4 cellular contexts compared by ENCODE assay signal in genomic region chr11:82181796-82182195, GRCh38.
DNase-seq lines count a peak whose midpoint lies in the region; ATAC-seq and TF ChIP-seq lines count a peak whose summit lies in the region.
"Not testable (repeated sequence)": the region's sequence is repeated elsewhere in the genome, so short reads cannot be mapped to it uniquely, and the experiment has no call there.

No MANE protein-coding gene starts in this region.

- intact Hi-C loops in right cardiac atrium (cut with DNase I); lower lobe of right lung (cut with DNase I); upper lobe of right lung (cut with DNase I): not testable (repeated sequence)

- H3K27me3 ChIP-seq in right cardiac atrium (ENCODE audit: control insufficient read depth, insufficient read depth); lower lobe of right lung (ENCODE audit: low read depth); upper lobe of right lung: not testable (repeated sequence)

- DNase-seq in activated gamma-delta T cell (lab: John Stamatoyannopoulos, UW) (peak; percentile 4), right cardiac atrium (peak; percentile 6 to 41 (median 7)), lower lobe of right lung (peak; percentile 15), upper lobe of right lung (peak; percentile 49)

- TF ChIP-seq CTCF in lower lobe of right lung (IDR thresholded peaks at IDR 0.05); upper lobe of right lung (IDR thresholded peaks at IDR 0.05): not testable (repeated sequence)

- not testable (repeated sequence) for H3K4me1 ChIP-seq in right cardiac atrium (ENCODE audit: control insufficient read depth, insufficient read depth, low read length); lower lobe of right lung; upper lobe of right lung

- ATAC-seq in right cardiac atrium, lower lobe of right lung, upper lobe of right lung: not testable (repeated sequence)

- WGBS in right cardiac atrium, result 96% methylated on average over 25 of the region's 25 CpGs

- H3K36me3 ChIP-seq in lower lobe of right lung, upper lobe of right lung: not testable (repeated sequence)

- H3K27ac ChIP-seq in right cardiac atrium (ENCODE audit: low read length); lower lobe of right lung; upper lobe of right lung: not testable (repeated sequence)

- not testable (repeated sequence) for H3K4me3 ChIP-seq in right cardiac atrium (ENCODE audit: low read length); lower lobe of right lung; upper lobe of right lung

- H3K9me3 ChIP-seq in right cardiac atrium (ENCODE audit: control insufficient read depth, low read length); lower lobe of right lung; upper lobe of right lung: not testable (repeated sequence)
